1 cellular context compared by ENCODE assay signal in the genomic region with DNA sequence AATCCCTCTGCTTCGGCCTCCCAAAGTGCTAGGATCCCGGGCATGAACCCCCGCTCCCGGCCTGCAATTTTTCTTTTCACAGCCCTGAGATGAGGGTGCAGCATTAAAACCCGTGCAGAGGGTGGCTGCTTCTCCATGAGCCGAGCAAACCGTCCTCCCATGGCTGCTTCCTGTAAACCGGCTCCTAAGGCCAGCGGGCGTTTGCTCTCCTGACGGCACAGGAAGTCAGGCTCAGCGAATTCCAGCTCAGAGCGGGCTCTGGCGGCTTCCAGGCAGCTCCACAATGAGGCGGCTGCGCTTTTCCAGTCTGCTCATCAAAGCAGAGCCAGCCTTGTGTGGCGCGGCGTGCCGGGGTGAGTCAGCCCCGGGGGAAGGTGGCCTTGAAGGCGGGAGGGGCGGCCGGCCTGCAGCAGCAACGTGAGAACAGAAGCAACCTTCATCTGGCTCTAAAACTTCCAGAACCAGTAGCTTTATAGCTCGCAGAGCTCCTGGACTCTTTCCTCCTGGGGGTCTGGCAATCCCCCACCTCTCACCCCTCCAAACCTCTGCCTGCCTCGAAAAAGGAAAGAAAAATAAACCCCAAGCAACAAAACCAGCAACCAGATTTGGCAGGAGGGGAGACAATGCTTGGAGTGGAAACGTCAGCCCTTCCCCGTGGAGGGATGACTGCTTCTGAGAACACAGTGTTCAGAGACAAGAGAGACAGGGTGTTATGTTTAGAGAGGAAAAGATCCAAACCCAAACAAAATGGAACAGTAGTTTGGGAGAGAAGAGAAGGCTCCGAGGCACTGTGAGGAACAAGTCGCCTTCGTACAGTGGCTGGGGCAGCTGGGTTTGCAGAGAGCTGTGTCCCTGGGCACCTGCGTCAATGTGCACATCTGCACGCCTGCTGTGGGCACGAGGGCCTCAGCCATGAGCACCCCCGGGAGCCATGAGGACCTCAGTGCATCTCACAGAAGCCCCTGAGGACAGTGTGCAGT.
TF ChIP-seq lines count a peak whose summit lies in the region.

No MANE protein-coding gene starts in this region.

TF ChIP-seq in K562, 482 proteins besides CTCF, POLR2A, EP300 and RAD21 (continued from another document and continues in another):
- TF ChIP-seq, protein P1, sequence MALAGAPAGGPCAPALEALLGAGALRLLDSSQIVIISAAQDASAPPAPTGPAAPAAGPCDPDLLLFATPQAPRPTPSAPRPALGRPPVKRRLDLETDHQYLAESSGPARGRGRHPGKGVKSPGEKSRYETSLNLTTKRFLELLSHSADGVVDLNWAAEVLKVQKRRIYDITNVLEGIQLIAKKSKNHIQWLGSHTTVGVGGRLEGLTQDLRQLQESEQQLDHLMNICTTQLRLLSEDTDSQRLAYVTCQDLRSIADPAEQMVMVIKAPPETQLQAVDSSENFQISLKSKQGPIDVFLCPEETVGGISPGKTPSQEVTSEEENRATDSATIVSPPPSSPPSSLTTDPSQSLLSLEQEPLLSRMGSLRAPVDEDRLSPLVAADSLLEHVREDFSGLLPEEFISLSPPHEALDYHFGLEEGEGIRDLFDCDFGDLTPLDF (CRISPR knock-in tag; IDR thresholded peaks at IDR 0.05) = no peak
- TF ChIP-seq ZNF347 (CRISPR knock-in tag; IDR thresholded peaks at IDR 0.05; ENCODE audit: low read depth) (no peak), MCM2 (IDR thresholded peaks at IDR 0.05; ENCODE audit: low read depth) (no peak), CBX1 (IDR thresholded peaks at IDR 0.05; ENCODE audit: low read depth) (no peak), MEIS2 (IDR thresholded peaks at IDR 0.05; ENCODE audit: partially characterized antibody) (no peak), PTTG1 (tag; IDR thresholded peaks at IDR 0.05; ENCODE audit: low read depth) (no peak), ZNF589 (CRISPR knock-in tag; IDR thresholded peaks at IDR 0.05; ENCODE audit: low read depth) (no peak), SNRNP70 (optimal IDR thresholded peaks at IDR 0.05; ENCODE audit: low read depth, low read length) (no peak), GATAD2B (IDR thresholded peaks at IDR 0.05; ENCODE audit: borderline replicate concordance) (no peak), KLF13 (tag; IDR thresholded peaks at IDR 0.05; ENCODE audit: borderline replicate concordance, low read depth) (no peak), SOX6 (IDR thresholded peaks at IDR 0.05) (peak; percentile 59; the same call in 1 of the 2 replicates), ZNF77 (CRISPR knock-in tag; IDR thresholded peaks at IDR 0.05) (no peak), ZNF717 (CRISPR knock-in tag; IDR thresholded peaks at IDR 0.05) (no peak), ZNF75A (CRISPR knock-in tag; IDR thresholded peaks at IDR 0.05) (no peak), TRIM28 (IDR thresholded peaks at IDR 0.05) (no peak), ZNF146 (CRISPR knock-in tag; IDR thresholded peaks at IDR 0.05; ENCODE audit: unreplicated experiment) (no peak), TCFL5 (CRISPR knock-in tag; conservative IDR thresholded peaks at IDR 0.05) (no peak), SRSF3 (IDR thresholded peaks at IDR 0.05; ENCODE audit: insufficient read depth, low read length) (no peak), SRF (CRISPR knock-in tag; IDR thresholded peaks at IDR 0.05) (peak in 1 of 2 experiments; percentile 52; a peak in 1 of 4 replicates), JUN (IDR thresholded peaks at IDR 0.05; ENCODE audit: borderline replicate concordance, low read depth, low read length) (peak; percentile 94), JUN (CRISPR knock-in tag; IDR thresholded peaks at IDR 0.05; ENCODE audit: borderline replicate concordance) (no peak), CEBPB (tag; IDR thresholded peaks at IDR 0.05) (no peak)
- TF ChIP-seq, protein P2, sequence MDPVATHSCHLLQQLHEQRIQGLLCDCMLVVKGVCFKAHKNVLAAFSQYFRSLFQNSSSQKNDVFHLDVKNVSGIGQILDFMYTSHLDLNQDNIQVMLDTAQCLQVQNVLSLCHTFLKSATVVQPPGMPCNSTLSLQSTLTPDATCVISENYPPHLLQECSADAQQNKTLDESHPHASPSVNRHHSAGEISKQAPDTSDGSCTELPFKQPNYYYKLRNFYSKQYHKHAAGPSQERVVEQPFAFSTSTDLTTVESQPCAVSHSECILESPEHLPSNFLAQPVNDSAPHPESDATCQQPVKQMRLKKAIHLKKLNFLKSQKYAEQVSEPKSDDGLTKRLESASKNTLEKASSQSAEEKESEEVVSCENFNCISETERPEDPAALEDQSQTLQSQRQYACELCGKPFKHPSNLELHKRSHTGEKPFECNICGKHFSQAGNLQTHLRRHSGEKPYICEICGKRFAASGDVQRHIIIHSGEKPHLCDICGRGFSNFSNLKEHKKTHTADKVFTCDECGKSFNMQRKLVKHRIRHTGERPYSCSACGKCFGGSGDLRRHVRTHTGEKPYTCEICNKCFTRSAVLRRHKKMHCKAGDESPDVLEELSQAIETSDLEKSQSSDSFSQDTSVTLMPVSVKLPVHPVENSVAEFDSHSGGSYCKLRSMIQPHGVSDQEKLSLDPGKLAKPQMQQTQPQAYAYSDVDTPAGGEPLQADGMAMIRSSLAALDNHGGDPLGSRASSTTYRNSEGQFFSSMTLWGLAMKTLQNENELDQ (CRISPR knock-in tag; IDR thresholded peaks at IDR 0.05; ENCODE audit: borderline replicate concordance) = no peak
- TF ChIP-seq, protein P3, sequence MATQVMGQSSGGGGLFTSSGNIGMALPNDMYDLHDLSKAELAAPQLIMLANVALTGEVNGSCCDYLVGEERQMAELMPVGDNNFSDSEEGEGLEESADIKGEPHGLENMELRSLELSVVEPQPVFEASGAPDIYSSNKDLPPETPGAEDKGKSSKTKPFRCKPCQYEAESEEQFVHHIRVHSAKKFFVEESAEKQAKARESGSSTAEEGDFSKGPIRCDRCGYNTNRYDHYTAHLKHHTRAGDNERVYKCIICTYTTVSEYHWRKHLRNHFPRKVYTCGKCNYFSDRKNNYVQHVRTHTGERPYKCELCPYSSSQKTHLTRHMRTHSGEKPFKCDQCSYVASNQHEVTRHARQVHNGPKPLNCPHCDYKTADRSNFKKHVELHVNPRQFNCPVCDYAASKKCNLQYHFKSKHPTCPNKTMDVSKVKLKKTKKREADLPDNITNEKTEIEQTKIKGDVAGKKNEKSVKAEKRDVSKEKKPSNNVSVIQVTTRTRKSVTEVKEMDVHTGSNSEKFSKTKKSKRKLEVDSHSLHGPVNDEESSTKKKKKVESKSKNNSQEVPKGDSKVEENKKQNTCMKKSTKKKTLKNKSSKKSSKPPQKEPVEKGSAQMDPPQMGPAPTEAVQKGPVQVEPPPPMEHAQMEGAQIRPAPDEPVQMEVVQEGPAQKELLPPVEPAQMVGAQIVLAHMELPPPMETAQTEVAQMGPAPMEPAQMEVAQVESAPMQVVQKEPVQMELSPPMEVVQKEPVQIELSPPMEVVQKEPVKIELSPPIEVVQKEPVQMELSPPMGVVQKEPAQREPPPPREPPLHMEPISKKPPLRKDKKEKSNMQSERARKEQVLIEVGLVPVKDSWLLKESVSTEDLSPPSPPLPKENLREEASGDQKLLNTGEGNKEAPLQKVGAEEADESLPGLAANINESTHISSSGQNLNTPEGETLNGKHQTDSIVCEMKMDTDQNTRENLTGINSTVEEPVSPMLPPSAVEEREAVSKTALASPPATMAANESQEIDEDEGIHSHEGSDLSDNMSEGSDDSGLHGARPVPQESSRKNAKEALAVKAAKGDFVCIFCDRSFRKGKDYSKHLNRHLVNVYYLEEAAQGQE (CRISPR knock-in tag; IDR thresholded peaks at IDR 0.05; ENCODE audit: low read depth) = no peak
- TF ChIP-seq, protein P4, sequence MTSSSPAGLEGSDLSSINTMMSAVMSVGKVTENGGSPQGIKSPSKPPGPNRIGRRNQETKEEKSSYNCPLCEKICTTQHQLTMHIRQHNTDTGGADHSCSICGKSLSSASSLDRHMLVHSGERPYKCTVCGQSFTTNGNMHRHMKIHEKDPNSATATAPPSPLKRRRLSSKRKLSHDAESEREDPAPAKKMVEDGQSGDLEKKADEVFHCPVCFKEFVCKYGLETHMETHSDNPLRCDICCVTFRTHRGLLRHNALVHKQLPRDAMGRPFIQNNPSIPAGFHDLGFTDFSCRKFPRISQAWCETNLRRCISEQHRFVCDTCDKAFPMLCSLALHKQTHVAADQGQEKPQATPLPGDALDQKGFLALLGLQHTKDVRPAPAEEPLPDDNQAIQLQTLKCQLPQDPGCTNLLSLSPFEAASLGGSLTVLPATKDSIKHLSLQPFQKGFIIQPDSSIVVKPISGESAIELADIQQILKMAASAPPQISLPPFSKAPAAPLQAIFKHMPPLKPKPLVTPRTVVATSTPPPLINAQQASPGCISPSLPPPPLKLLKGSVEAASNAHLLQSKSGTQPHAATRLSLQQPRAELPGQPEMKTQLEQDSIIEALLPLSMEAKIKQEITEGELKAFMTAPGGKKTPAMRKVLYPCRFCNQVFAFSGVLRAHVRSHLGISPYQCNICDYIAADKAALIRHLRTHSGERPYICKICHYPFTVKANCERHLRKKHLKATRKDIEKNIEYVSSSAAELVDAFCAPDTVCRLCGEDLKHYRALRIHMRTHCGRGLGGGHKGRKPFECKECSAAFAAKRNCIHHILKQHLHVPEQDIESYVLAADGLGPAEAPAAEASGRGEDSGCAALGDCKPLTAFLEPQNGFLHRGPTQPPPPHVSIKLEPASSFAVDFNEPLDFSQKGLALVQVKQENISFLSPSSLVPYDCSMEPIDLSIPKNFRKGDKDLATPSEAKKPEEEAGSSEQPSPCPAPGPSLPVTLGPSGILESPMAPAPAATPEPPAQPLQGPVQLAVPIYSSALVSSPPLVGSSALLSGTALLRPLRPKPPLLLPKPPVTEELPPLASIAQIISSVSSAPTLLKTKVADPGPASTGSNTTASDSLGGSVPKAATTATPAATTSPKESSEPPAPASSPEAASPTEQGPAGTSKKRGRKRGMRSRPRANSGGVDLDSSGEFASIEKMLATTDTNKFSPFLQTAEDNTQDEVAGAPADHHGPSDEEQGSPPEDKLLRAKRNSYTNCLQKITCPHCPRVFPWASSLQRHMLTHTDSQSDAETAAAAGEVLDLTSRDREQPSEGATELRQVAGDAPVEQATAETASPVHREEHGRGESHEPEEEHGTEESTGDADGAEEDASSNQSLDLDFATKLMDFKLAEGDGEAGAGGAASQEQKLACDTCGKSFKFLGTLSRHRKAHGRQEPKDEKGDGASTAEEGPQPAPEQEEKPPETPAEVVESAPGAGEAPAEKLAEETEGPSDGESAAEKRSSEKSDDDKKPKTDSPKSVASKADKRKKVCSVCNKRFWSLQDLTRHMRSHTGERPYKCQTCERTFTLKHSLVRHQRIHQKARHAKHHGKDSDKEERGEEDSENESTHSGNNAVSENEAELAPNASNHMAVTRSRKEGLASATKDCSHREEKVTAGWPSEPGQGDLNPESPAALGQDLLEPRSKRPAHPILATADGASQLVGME (CRISPR knock-in tag; IDR thresholded peaks at IDR 0.05) = no peak
- TF ChIP-seq, protein P5, sequence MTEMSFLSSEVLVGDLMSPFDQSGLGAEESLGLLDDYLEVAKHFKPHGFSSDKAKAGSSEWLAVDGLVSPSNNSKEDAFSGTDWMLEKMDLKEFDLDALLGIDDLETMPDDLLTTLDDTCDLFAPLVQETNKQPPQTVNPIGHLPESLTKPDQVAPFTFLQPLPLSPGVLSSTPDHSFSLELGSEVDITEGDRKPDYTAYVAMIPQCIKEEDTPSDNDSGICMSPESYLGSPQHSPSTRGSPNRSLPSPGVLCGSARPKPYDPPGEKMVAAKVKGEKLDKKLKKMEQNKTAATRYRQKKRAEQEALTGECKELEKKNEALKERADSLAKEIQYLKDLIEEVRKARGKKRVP (CRISPR knock-in tag; IDR thresholded peaks at IDR 0.05) = no peak
- TF ChIP-seq, protein P6, sequence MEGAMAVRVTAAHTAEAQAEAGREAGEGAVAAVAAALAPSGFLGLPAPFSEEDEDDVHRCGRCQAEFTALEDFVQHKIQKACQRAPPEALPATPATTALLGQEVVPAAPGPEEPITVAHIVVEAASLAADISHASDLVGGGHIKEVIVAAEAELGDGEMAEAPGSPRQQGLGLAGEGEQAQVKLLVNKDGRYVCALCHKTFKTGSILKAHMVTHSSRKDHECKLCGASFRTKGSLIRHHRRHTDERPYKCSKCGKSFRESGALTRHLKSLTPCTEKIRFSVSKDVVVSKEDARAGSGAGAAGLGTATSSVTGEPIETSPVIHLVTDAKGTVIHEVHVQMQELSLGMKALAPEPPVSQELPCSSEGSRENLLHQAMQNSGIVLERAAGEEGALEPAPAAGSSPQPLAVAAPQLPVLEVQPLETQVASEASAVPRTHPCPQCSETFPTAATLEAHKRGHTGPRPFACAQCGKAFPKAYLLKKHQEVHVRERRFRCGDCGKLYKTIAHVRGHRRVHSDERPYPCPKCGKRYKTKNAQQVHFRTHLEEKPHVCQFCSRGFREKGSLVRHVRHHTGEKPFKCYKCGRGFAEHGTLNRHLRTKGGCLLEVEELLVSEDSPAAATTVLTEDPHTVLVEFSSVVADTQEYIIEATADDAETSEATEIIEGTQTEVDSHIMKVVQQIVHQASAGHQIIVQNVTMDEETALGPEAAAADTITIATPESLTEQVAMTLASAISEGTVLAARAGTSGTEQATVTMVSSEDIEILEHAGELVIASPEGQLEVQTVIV (CRISPR knock-in tag; IDR thresholded peaks at IDR 0.05; ENCODE audit: borderline replicate concordance) = no peak
- TF ChIP-seq, protein P7, sequence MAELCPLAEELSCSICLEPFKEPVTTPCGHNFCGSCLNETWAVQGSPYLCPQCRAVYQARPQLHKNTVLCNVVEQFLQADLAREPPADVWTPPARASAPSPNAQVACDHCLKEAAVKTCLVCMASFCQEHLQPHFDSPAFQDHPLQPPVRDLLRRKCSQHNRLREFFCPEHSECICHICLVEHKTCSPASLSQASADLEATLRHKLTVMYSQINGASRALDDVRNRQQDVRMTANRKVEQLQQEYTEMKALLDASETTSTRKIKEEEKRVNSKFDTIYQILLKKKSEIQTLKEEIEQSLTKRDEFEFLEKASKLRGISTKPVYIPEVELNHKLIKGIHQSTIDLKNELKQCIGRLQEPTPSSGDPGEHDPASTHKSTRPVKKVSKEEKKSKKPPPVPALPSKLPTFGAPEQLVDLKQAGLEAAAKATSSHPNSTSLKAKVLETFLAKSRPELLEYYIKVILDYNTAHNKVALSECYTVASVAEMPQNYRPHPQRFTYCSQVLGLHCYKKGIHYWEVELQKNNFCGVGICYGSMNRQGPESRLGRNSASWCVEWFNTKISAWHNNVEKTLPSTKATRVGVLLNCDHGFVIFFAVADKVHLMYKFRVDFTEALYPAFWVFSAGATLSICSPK (IDR thresholded peaks at IDR 0.05; ENCODE audit: borderline replicate concordance) = no peak
- TF ChIP-seq, protein P8, sequence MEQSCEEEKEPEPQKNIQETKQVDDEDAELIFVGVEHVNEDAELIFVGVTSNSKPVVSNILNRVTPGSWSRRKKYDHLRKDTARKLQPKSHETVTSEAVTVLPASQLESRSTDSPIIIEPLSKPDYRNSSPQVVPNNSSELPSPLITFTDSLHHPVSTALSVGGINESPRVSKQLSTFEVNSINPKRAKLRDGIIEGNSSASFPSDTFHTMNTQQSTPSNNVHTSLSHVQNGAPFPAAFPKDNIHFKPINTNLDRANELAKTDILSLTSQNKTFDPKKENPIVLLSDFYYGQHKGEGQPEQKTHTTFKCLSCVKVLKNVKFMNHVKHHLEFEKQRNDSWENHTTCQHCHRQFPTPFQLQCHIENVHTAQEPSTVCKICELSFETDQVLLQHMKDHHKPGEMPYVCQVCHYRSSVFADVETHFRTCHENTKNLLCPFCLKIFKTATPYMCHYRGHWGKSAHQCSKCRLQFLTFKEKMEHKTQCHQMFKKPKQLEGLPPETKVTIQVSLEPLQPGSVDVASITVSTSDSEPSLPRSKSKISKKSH (CRISPR knock-in tag; IDR thresholded peaks at IDR 0.05) = no peak
